1 cellular context compared by ENCODE assay signal in genomic region chr5:142699105-142699720, GRCh38.
TF ChIP-seq lines count a peak whose summit lies in the region.

No MANE protein-coding gene starts in this region.

TF ChIP-seq in IMR-90, 13 proteins besides CTCF, POLR2A, EP300 and RAD21:
- no peak for TF ChIP-seq ELK1 (IDR thresholded peaks at IDR 0.05; ENCODE audit: borderline replicate concordance, low read depth, low read length)
- TF ChIP-seq MXI1 (IDR thresholded peaks at IDR 0.05; ENCODE audit: borderline replicate concordance, low read depth, low read length) = no peak
- TF ChIP-seq SMC3 (IDR thresholded peaks at IDR 0.05; ENCODE audit: low read depth, low read length) = peak; percentile 100
- no peak for TF ChIP-seq CHD1 (IDR thresholded peaks at IDR 0.05; ENCODE audit: low read depth, low read length)
- 0 out of 2 replicates have a peak, but pooled peaks have one; percentile 42 for TF ChIP-seq MAZ (IDR thresholded peaks at IDR 0.05; ENCODE audit: borderline replicate concordance, low read depth, low read length)
- no peak for TF ChIP-seq RCOR1 (IDR thresholded peaks at IDR 0.05; ENCODE audit: insufficient replicate concordance, low read length)
TF ChIP-seq in IMR-90: peak in this region for 2.
